13 cellular contexts compared by ENCODE assay signal in the genomic region with DNA sequence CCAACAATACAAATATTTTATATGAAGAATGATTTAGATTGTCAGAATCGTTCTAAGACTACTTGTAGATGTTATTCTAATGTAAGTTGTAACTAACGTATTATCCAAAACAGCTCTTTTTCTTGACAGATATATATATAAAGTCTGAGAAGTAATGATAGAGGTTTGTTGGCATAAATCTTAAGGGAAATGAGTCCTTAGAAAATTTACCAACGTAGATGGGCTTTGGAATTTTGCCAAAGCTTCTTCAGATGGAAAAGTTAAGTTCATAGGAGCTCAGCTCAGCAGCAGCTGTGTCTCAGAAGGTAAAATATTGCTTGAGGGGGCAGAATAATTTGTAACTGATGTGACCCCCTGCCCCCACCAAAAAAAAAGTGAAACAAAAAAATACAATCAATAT.
DNase-seq lines count a peak whose midpoint lies in the region; ATAC-seq and TF ChIP-seq lines count a peak whose summit lies in the region.
"Had no signal": no experiment of that assay in that cellular context is flagged by ENCODE, and none has a peak within 500 bp of the region (broad histone marks: within the 10 kb centered on the region; RNA-seq: fewer than 3 reads in every experiment).

No MANE protein-coding gene starts in this region.

- peaks cover 65% of the 10 kb centered on the region for H3K79me2 ChIP-seq in GM23248 (ENCODE audit: insufficient read depth)
- H3K79me2 ChIP-seq in neural progenitor cell (ENCODE audit: low read depth), result no peaks in the 10 kb centered on the region

- H3K4me3 Mint-ChIP-seq in neural progenitor cell, result no peak overlapping the region
- H3K4me3 Mint-ChIP-seq: T-helper 1 cell treated with Interleukin-12 subunit alpha and Interleukin-12 subunit beta and Interleukin-4 antibody, amounts not matched to agents 30 μg/mL and 1 μg/mL, for 36 hours had no signal

- H3K36me3 Mint-ChIP-seq in neural progenitor cell, result peaks cover 17% of the 10 kb centered on the region

- H3K4me1 ChIP-seq in GM23248 (ENCODE audit: insufficient read depth), result peaks cover 27% of the 10 kb centered on the region
- H3K4me1 ChIP-seq in adipocyte (ENCODE audit: control insufficient read depth, insufficient read depth, low read length), result peaks cover 56% of the 10 kb centered on the region
- H3K4me1 ChIP-seq in skeletal muscle tissue (ENCODE audit: control insufficient read depth in 3 of 3, insufficient read depth in 3 of 3, low read length in 3 of 3), result peaks cover 0 to 7% (median 6%) of the 10 kb centered on the region in 3 donors
- no peaks in the 10 kb centered on the region for H3K4me1 ChIP-seq in neural progenitor cell

- H3K4me3 ChIP-seq in GM23248, result peak overlapping the region; percentile 74
- peak overlapping the region; percentile 86 for H3K4me3 ChIP-seq in adipocyte (ENCODE audit: low read length)
- H3K4me3 ChIP-seq in fibroblast of villous mesenchyme (ENCODE audit: low read depth, low read length), result peak overlapping the region; percentile 48
- H3K4me3 ChIP-seq in skeletal muscle tissue (ENCODE audit: low read length in 3 of 3), result peak overlapping the region in 2 of 3 donors; percentile 45 to 64
- H3K4me3 ChIP-seq in neural progenitor cell, result no peak overlapping the region
- H3K4me3 ChIP-seq: lung had no signal

- H3K27me3 ChIP-seq in GM23248 (replicated peaks; ENCODE audit: insufficient read depth), result no peaks in the 10 kb centered on the region
- H3K27me3 ChIP-seq in adipocyte (replicated peaks; ENCODE audit: control insufficient read depth, insufficient read depth, low read length), result no peaks in the 10 kb centered on the region
- H3K27me3 ChIP-seq in skeletal muscle tissue (ENCODE audit: control insufficient read depth in 3 of 3, insufficient read depth in 3 of 3, low read length in 3 of 3), result no peaks in the 10 kb centered on the region
- no peaks in the 10 kb centered on the region for H3K27me3 ChIP-seq in neural progenitor cell

- no peaks in the 10 kb centered on the region for H3K9me3 Mint-ChIP-seq in neural progenitor cell
- H3K9me3 Mint-ChIP-seq: T-helper 1 cell treated with Interleukin-12 subunit alpha and Interleukin-12 subunit beta and Interleukin-4 antibody, amounts not matched to agents 30 μg/mL and 1 μg/mL, for 36 hours had no signal

- H3K27me3 Mint-ChIP-seq in neural progenitor cell (ENCODE audit: insufficient read depth, low read depth), result peaks cover 2% of the 10 kb centered on the region

- H3K27ac Mint-ChIP-seq in neural progenitor cell, result no peak overlapping the region
- H3K27ac Mint-ChIP-seq: T-helper 1 cell treated with Interleukin-12 subunit alpha and Interleukin-12 subunit beta and Interleukin-4 antibody, amounts not matched to agents 30 μg/mL and 1 μg/mL, for 36 hours had no signal

- H4K20me1 ChIP-seq in GM23248 (ENCODE audit: insufficient read depth) (no peaks in the 10 kb centered on the region), neural progenitor cell (ENCODE audit: low read depth) (no peaks in the 10 kb centered on the region)

- H3K27ac ChIP-seq in GM23248 (peak overlapping the region; percentile 84), skeletal muscle tissue (ENCODE audit: low read depth, low read length) (peak overlapping the region; percentile 67), neural progenitor cell (no peak overlapping the region)

- WGBS in GM23248 (ENCODE audit: low coverage in 1 of 2, low lambda C conversion rate in 2 of 2, missing lambda C conversion rate in 2 of 2), 2 experiments, result 2 to 7% methylated on average over 3 of the region's 3 CpGs

- H3K9me3 ChIP-seq in GM23248 (ENCODE audit: low read depth) (no peaks in the 10 kb centered on the region), adipocyte (ENCODE audit: control insufficient read depth, low read length) (no peaks in the 10 kb centered on the region), skeletal muscle tissue (ENCODE audit: control insufficient read depth in 3 of 3, low read length in 3 of 3) (no peaks in the 10 kb centered on the region), neural progenitor cell (ENCODE audit: low read depth) (no peaks in the 10 kb centered on the region)

- H3K4me1 Mint-ChIP-seq in neural progenitor cell, result peaks cover 6% of the 10 kb centered on the region

- no peaks in the 10 kb centered on the region for H3K9me2 ChIP-seq in GM23248 (ENCODE audit: insufficient read depth)

- in situ Hi-C loops in GM23248 (cut with MboI), result no loop called here

- peak overlapping the region; percentile 58 for H2AFZ ChIP-seq in GM23248
- no peak overlapping the region for H2AFZ ChIP-seq in neural progenitor cell (replicated peaks)

- peak overlapping the region; percentile 85 for H3K9ac ChIP-seq in GM23248
- peak overlapping the region; percentile 93 for H3K9ac ChIP-seq in adipocyte (ENCODE audit: low read length)
- peak overlapping the region in 2 of 3 donors; percentile 24 to 73 for H3K9ac ChIP-seq in skeletal muscle tissue (ENCODE audit: low read depth in 1 of 3, low read length in 3 of 3)
- H3K9ac ChIP-seq in neural progenitor cell, result no peak overlapping the region

- TF ChIP-seq CTCF in fibroblast of villous mesenchyme (IDR thresholded peaks at IDR 0.05; ENCODE audit: insufficient read depth, low read depth, low read length) (no peak), neural progenitor cell (IDR thresholded peaks at IDR 0.05) (no peak)

- no peaks in the 10 kb centered on the region; the same call in none of the 2 replicates for H3K36me3 ChIP-seq in GM23248 (ENCODE audit: low read depth)
- H3K36me3 ChIP-seq in adipocyte (ENCODE audit: control insufficient read depth, insufficient read depth, low read length, severe bottlenecking), result peaks cover 13% of the 10 kb centered on the region
- H3K36me3 ChIP-seq in skeletal muscle tissue (ENCODE audit: control insufficient read depth in 3 of 3, insufficient read depth in 3 of 3, low read length in 3 of 3), result peaks cover 2 to 13% (median 8%) of the 10 kb centered on the region in 3 donors
- H3K36me3 ChIP-seq in neural progenitor cell, result no peaks in the 10 kb centered on the region

- peak overlapping the region; percentile 93 for H3K4me2 ChIP-seq in GM23248 (ENCODE audit: unreplicated experiment)
- no peak overlapping the region for H3K4me2 ChIP-seq in neural progenitor cell

- DNase-seq in GM23248 (peak; percentile 72), adipocyte (ENCODE audit: low read depth) (peak; percentile 72), fibroblast of villous mesenchyme (ENCODE audit: low read depth) (peak; percentile 30), neural progenitor cell (ENCODE audit: low spot score) (no peak)
- DNase-seq: effector CD4-positive, alpha-beta T cell; NCI-H446 treated with DMSO at 0.1 percent for 48 hours; stimulated activated CD4-positive, alpha-beta T cell treated with anti-CD3 and anti-CD28 coated beads, Interleukin-4, amount 100 ng/mL, for 1 hour had no signal

- H3F3A ChIP-seq in GM23248 (ENCODE audit: insufficient read depth) (peaks cover 23% of the 10 kb centered on the region), neural progenitor cell (ENCODE audit: low read depth) (no peaks in the 10 kb centered on the region)

- ATAC-seq in HG02623 (IDR thresholded peaks at IDR 0.05; ENCODE audit: unreplicated experiment) (no peak), GM21528 (IDR thresholded peaks at IDR 0.05; ENCODE audit: low FRiP score, unreplicated experiment) (no peak), HG03439 (IDR thresholded peaks at IDR 0.05; ENCODE audit: unreplicated experiment) (no peak)
